1 cellular context compared by ENCODE assay signal in the genomic region with DNA sequence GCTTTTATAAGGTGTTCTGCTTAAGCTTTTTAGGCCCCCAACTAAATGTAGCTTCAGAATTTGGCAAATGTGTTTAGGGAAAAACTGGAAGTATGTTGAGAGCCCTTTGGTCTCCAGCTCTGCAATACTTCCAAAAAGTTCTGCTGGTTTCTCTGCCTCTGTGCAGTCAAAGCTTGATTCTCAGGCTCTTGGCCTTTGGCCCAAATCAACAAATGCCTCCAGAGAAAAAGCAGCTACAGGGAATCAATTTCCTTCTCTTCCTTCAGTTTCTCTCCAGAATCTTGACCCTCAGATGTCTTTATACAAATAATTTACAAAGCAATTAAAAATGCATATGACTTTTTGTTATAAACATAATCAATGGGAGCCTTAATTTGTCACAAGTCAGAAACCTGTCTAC.
TF ChIP-seq lines count a peak whose summit lies in the region.

No MANE protein-coding gene starts in this region.

TF ChIP-seq in endothelial cell of umbilical vein, 7 proteins besides CTCF, POLR2A, EP300 and RAD21:
- TF ChIP-seq EZH2 (IDR thresholded peaks at IDR 0.05; ENCODE audit: borderline replicate concordance, low read depth, low read length, severe bottlenecking): no peak
- TF ChIP-seq, protein P1, sequence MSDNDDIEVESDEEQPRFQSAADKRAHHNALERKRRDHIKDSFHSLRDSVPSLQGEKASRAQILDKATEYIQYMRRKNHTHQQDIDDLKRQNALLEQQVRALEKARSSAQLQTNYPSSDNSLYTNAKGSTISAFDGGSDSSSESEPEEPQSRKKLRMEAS (IDR thresholded peaks at IDR 0.05; ENCODE audit: insufficient read depth, insufficient read length): no peak
- no peak for TF ChIP-seq JUN (IDR thresholded peaks at IDR 0.05; ENCODE audit: borderline replicate concordance, insufficient read depth, insufficient read length, low read depth)
- TF ChIP-seq FOS (IDR thresholded peaks at IDR 0.05; ENCODE audit: borderline replicate concordance, insufficient read depth, low read length): no peak
- no peak for TF ChIP-seq MYC (IDR thresholded peaks at IDR 0.05; ENCODE audit: low read depth, low read length)
- TF ChIP-seq POLR2AphosphoS5 (IDR thresholded peaks at IDR 0.05; ENCODE audit: insufficient read depth, low read depth, low read length): no peak
- TF ChIP-seq GATA2 (IDR thresholded peaks at IDR 0.05; ENCODE audit: insufficient read depth, insufficient read length, low read depth, low read length): no peak
